In genomic region chr13:44976949-44977583, GRCh38 we compare ENCODE assay signal across 32 cellular contexts.
"Had no signal": no experiment of that assay in that cellular context is flagged by ENCODE, and none has a peak within 500 bp of the region (broad histone marks: within the 10 kb centered on the region; RNA-seq: fewer than 3 reads in every experiment).

No MANE protein-coding gene starts in this region.

- H3K9me3 ChIP-seq: ascending aorta, heart left ventricle, sigmoid colon, thyroid gland, upper lobe of left lung had no signal

- H3K4me1 Mint-ChIP-seq: activated naive CD4-positive, alpha-beta T cell treated with anti-CD3 and anti-CD28 coated beads, Interleukin-2, amount 10 ng/mL, durations not matched to agents 7 days and 5 days; activated naive CD8-positive, alpha-beta T cell treated with anti-CD3 and anti-CD28 coated beads, Interleukin-2, amount 10 ng/mL, durations not matched to agents 7 days and 5 days; immature natural killer cell; natural killer cell; neural progenitor cell; stimulated activated effector memory CD8-positive, alpha-beta T cell treated with anti-CD3 and anti-CD28 coated beads, Interleukin-12 subunit alpha, Interleukin-12 subunit beta, amount 100 ng/mL, for 72 hours had no signal

- ATAC-seq: activated CD4-positive, CD25-positive, alpha-beta regulatory T cell treated with anti-CD3 and anti-CD28 coated beads, Interleukin-2, amount 50 U/mL, for 24 hours; effector memory CD8-positive, alpha-beta T cell; heart left ventricle; left lobe of liver; natural killer cell; stimulated activated effector memory CD8-positive, alpha-beta T cell treated with anti-CD3 and anti-CD28 coated beads, Interleukin-12 subunit alpha, Interleukin-12 subunit beta, amount 100 ng/mL, for 72 hours had no signal

- H3K27ac ChIP-seq: ascending aorta, brain microvascular endothelial cell, coronary artery, heart left ventricle, neural progenitor cell, sigmoid colon, thyroid gland, upper lobe of left lung, WERI-Rb-1 had no signal

- DNase-seq: activated CD4-positive, alpha-beta T cell treated with anti-CD3 and anti-CD28 coated beads for 48 hours; activated CD4-positive, alpha-beta T cell treated with anti-CD3 and anti-CD28 coated beads, Interleukin-2, amount 50 U/mL, for 48 hours; activated CD8-positive, alpha-beta memory T cell treated with anti-CD3 and anti-CD28 coated beads for 24 hours; activated gamma-delta T cell; activated naive CD4-positive, alpha-beta T cell treated with anti-CD3 and anti-CD28 coated beads, Interleukin-2, amount 10 ng/mL, durations not matched to agents 7 days and 5 days; activated naive CD8-positive, alpha-beta T cell treated with anti-CD3 and anti-CD28 coated beads, Interleukin-2, amount 10 ng/mL, durations not matched to agents 7 days and 5 days; brain microvascular endothelial cell; effector memory CD8-positive, alpha-beta T cell; foreskin fibroblast; heart left ventricle; hypothalamus; immature natural killer cell; mesendoderm; natural killer cell; sigmoid colon; small intestine; stimulated activated CD4-positive, alpha-beta T cell treated with anti-CD3 and anti-CD28 coated beads, Interleukin-4, amount 100 ng/mL, for 24 hours; T-helper 9 cell; thyroid gland; upper lobe of left lung; WERI-Rb-1 had no signal

- H3K4me3 ChIP-seq: ascending aorta, coronary artery, heart left ventricle, lung, neural progenitor cell, sigmoid colon, thyroid gland, upper lobe of left lung had no signal

- H3K27me3 ChIP-seq: ascending aorta, brain microvascular endothelial cell, heart left ventricle, neural progenitor cell, sigmoid colon, thyroid gland, upper lobe of left lung had no signal

- H3K9me3 Mint-ChIP-seq: activated naive CD4-positive, alpha-beta T cell treated with anti-CD3 and anti-CD28 coated beads, Interleukin-2, amount 10 ng/mL, durations not matched to agents 7 days and 5 days; activated naive CD8-positive, alpha-beta T cell treated with anti-CD3 and anti-CD28 coated beads, Interleukin-2, amount 10 ng/mL, durations not matched to agents 7 days and 5 days; activated T-helper 1 cell treated with anti-CD3 and anti-CD28 coated beads, Interleukin-12 subunit alpha, Interleukin-12 subunit beta, Interleukin-2, Interleukin-4 antibody, amounts not matched to agents 30 ng/mL and 10 ng/mL and 1 ng/mL, durations not matched to agents 14 hours and 24 hours and 36 hours; effector memory CD8-positive, alpha-beta T cell; immature natural killer cell; natural killer cell; neural progenitor cell; stimulated activated effector memory CD8-positive, alpha-beta T cell treated with anti-CD3 and anti-CD28 coated beads, Interleukin-12 subunit alpha, Interleukin-12 subunit beta, amount 100 ng/mL, for 72 hours; stimulated activated naive CD8-positive, alpha-beta T cell treated with anti-CD3 and anti-CD28 coated beads, Interleukin-15, Interleukin-2, amounts not matched to agents 100 ng/mL and 50 ng/mL, for 24 hours; T-helper 1 cell treated with Interleukin-12 subunit alpha and Interleukin-12 subunit beta and Interleukin-4 antibody, amounts not matched to agents 30 μg/mL and 1 μg/mL, for 36 hours had no signal

- H3K27me3 Mint-ChIP-seq: activated naive CD4-positive, alpha-beta T cell treated with anti-CD3 and anti-CD28 coated beads, Interleukin-2, amount 10 ng/mL, durations not matched to agents 7 days and 5 days; activated naive CD8-positive, alpha-beta T cell treated with anti-CD3 and anti-CD28 coated beads, Interleukin-2, amount 10 ng/mL, durations not matched to agents 7 days and 5 days; effector memory CD8-positive, alpha-beta T cell; progenitor cell of endocrine pancreas; stimulated activated naive CD8-positive, alpha-beta T cell treated with anti-CD3 and anti-CD28 coated beads, Interleukin-15, Interleukin-2, amounts not matched to agents 100 ng/mL and 50 ng/mL, for 24 hours had no signal

- H3K27ac Mint-ChIP-seq: activated naive CD4-positive, alpha-beta T cell treated with anti-CD3 and anti-CD28 coated beads, Interleukin-2, amount 10 ng/mL, durations not matched to agents 7 days and 5 days; activated naive CD8-positive, alpha-beta T cell treated with anti-CD3 and anti-CD28 coated beads, Interleukin-2, amount 10 ng/mL, durations not matched to agents 7 days and 5 days; activated T-helper 1 cell treated with anti-CD3 and anti-CD28 coated beads, Interleukin-12 subunit alpha, Interleukin-12 subunit beta, Interleukin-2, Interleukin-4 antibody, amounts not matched to agents 30 ng/mL and 10 ng/mL and 1 ng/mL, durations not matched to agents 14 hours and 24 hours and 36 hours; effector memory CD8-positive, alpha-beta T cell; immature natural killer cell; natural killer cell; neural progenitor cell; progenitor cell of endocrine pancreas; stimulated activated effector memory CD8-positive, alpha-beta T cell treated with anti-CD3 and anti-CD28 coated beads, Interleukin-12 subunit alpha, Interleukin-12 subunit beta, amount 100 ng/mL, for 72 hours; stimulated activated naive CD8-positive, alpha-beta T cell treated with anti-CD3 and anti-CD28 coated beads, Interleukin-15, Interleukin-2, amounts not matched to agents 100 ng/mL and 50 ng/mL, for 24 hours; T-helper 1 cell treated with Interleukin-12 subunit alpha and Interleukin-12 subunit beta and Interleukin-4 antibody, amounts not matched to agents 30 μg/mL and 1 μg/mL, for 36 hours had no signal

- H3K4me3 Mint-ChIP-seq: activated naive CD4-positive, alpha-beta T cell treated with anti-CD3 and anti-CD28 coated beads, Interleukin-2, amount 10 ng/mL, durations not matched to agents 7 days and 5 days; activated naive CD8-positive, alpha-beta T cell treated with anti-CD3 and anti-CD28 coated beads, Interleukin-2, amount 10 ng/mL, durations not matched to agents 7 days and 5 days; activated T-helper 1 cell treated with anti-CD3 and anti-CD28 coated beads, Interleukin-12 subunit alpha, Interleukin-12 subunit beta, Interleukin-2, Interleukin-4 antibody, amounts not matched to agents 30 ng/mL and 10 ng/mL and 1 ng/mL, durations not matched to agents 14 hours and 24 hours and 36 hours; effector memory CD8-positive, alpha-beta T cell; immature natural killer cell; natural killer cell; neural progenitor cell; stimulated activated effector memory CD8-positive, alpha-beta T cell treated with anti-CD3 and anti-CD28 coated beads, Interleukin-12 subunit alpha, Interleukin-12 subunit beta, amount 100 ng/mL, for 72 hours; stimulated activated naive CD8-positive, alpha-beta T cell treated with anti-CD3 and anti-CD28 coated beads, Interleukin-15, Interleukin-2, amounts not matched to agents 100 ng/mL and 50 ng/mL, for 24 hours; T-helper 1 cell treated with Interleukin-12 subunit alpha and Interleukin-12 subunit beta and Interleukin-4 antibody, amounts not matched to agents 30 μg/mL and 1 μg/mL, for 36 hours had no signal

- H3K4me1 ChIP-seq: ascending aorta, neural progenitor cell, sigmoid colon had no signal
